Comparison of ENCODE assay signal across 8 cellular contexts in genomic region chr10:96129387-96130325, GRCh38. TPM values are rescaled to one million over a fixed set of nuclear protein-coding genes. Genes with fewer than 3 reads are reported as not detected.
DNase-seq lines count a peak whose midpoint lies in the region; ATAC-seq and TF ChIP-seq lines count a peak whose summit lies in the region.

TSS of gene ZNF518A (plus strand) at chr10:96130297. CDS start at chr10:96156323, 26,026 bp downstream.

- peak in 1 of 6 experiments; percentile 4 for TF ChIP-seq CTCF in esophagus squamous epithelium (IDR thresholded peaks at IDR 0.05)

- intact Hi-C loops in esophagus squamous epithelium (cut with DNase I): loop anchor here (5.0 kb wide), 1 partner anchor 37 kb away; no protein-coding TSS in a partner anchor

- peak; percentile 74 for ATAC-seq in GM21619 (IDR thresholded peaks at IDR 0.05; ENCODE audit: unreplicated experiment)

- DNase-seq in DMS53 treated with DMSO at 0.1 percent for 48 hours (lab: John Stamatoyannopoulos, UW; ENCODE audit: unreplicated experiment) (peak; percentile 93), esophagus squamous epithelium (lab: John Stamatoyannopoulos, UW) (peak; percentile 76), myocyte (ENCODE audit: low read depth) (peak; percentile 97)
- peak; percentile 99 for DNase-seq in Jurkat, Clone E6-1 (ENCODE audit: low read depth, low spot score)
- DNase-seq in activated T-cell treated with anti-CD3 and anti-CD28 coated beads, Interleukin-2, amount 50 U/mL, for 48 hours: peak; percentile 93
- DNase-seq in stimulated activated CD8-positive, alpha-beta memory T cell treated with anti-CD3 and anti-CD28 coated beads, Interleukin-7, amount 100 ng/mL, for 4 hours (ENCODE audit: low read depth in 2 of 2): peak; percentile 80 to 81

- no peaks in the 10 kb centered on the region for H3K9me3 ChIP-seq in esophagus squamous epithelium

- H3K27ac ChIP-seq in esophagus squamous epithelium: peak within 1 kb of the TSS; percentile 93 to 98 (median 97)

- peaks cover 0 to 19% (median 7%) of the 10 kb centered on the region in 3 donors for H3K4me1 ChIP-seq in esophagus squamous epithelium

- peaks cover 0 to 22% (median 11%) of the 10 kb centered on the region in 3 donors for H3K36me3 ChIP-seq in esophagus squamous epithelium

- peak within 1 kb of the TSS; percentile 91 for H3K4me3 ChIP-seq in Jurkat, Clone E6-1 (ENCODE audit: low read length)
- peak within 1 kb of the TSS; percentile 58 to 87 (median 80) for H3K4me3 ChIP-seq in esophagus squamous epithelium

- peak in 2 of 4 donors; percentile 27 to 38 for TF ChIP-seq POLR2A in esophagus squamous epithelium (IDR thresholded peaks at IDR 0.05)

- H3K27me3 ChIP-seq in esophagus squamous epithelium: peaks cover 0 to 46% (median 3%) of the 10 kb centered on the region in 4 donors

- 16 to 22% methylated on average over 20 to 23 of the region's 48 CpGs for WGBS in esophagus squamous epithelium, 2 donors

TF ChIP-seq in PFSK-1, 5 proteins besides CTCF, POLR2A, EP300 and RAD21:
- TF ChIP-seq POLR2AphosphoS5 (IDR thresholded peaks at IDR 0.05; ENCODE audit: low read depth, low read length): peak; percentile 71
- 0 out of 4 replicates have a peak, but pooled peaks of 1 of the 2 experiments have one; percentile 12 for TF ChIP-seq REST (IDR thresholded peaks at IDR 0.05; ENCODE audit: insufficient read depth in 1 of 2, low read depth in 2 of 2, low read length in 2 of 2)
- peak; percentile 60; the same call in 1 of the 2 replicates for TF ChIP-seq TAF1 (IDR thresholded peaks at IDR 0.05; ENCODE audit: borderline replicate concordance, insufficient read depth, low read length)
- TF ChIP-seq SIN3A (IDR thresholded peaks at IDR 0.05; ENCODE audit: borderline replicate concordance, insufficient read depth, low read length): no peak
- no peak for TF ChIP-seq FOXP2 (optimal IDR thresholded peaks at IDR 0.05; ENCODE audit: borderline replicate concordance, extremely low read depth, extremely low read length, insufficient read depth)

RNA-seq across cellular contexts. Expression of gene ZNF518A, which starts in this region (rescaled TPM):
- polyA plus RNA-seq in Jurkat, Clone E6-1 (2012; ENCODE audit: insufficient read depth, insufficient read length): 11.9 TPM
- polyA plus RNA-seq in PFSK-1 (2012; ENCODE audit: insufficient read length, low read depth): 1.0 TPM
- total RNA-seq in esophagus squamous epithelium (10 to 100 TPM in 2 of 4 donors, 1 to 10 TPM in 2; 8.3 to 16.4 (median 12.1) TPM), myocyte (15.4 and 15.9 TPM in 2 replicates)
- polyA plus RNA-seq in myocyte (2012): 2.1 TPM

Comparison
In these comparisons a context has a peak if more than half of its experiments do, and no peak if none do; other contexts are left out.
1. Peak in every context shown above with its lines: DNase-seq, ATAC-seq, H3K4me3 ChIP-seq and H3K27ac ChIP-seq.